ENCODE assay signal across 8 cellular contexts in genomic region chr2:172102858-172103359, GRCh38. TPM values are rescaled to one million over a fixed set of nuclear protein-coding genes. Genes with fewer than 3 reads are reported as not detected.
A peak's percentile ranks its signal among the peaks of the same experiment; 100 is the strongest.
DNase-seq lines count a peak whose midpoint lies in the region; ATAC-seq and TF ChIP-seq lines count a peak whose summit lies in the region.

TSS of gene DLX2 (minus strand) at chr2:172102900. CDS start at chr2:172102538, 362 bp downstream.

- in situ Hi-C loops in mammary epithelial cell (cut with MboI; ENCODE audit: low sequenced_read_pairs in 2 of 2): loop anchor here (25.0 kb wide), 2 partner anchors 291 to 516 kb away; no protein-coding TSS in a partner anchor

- TF ChIP-seq POLR2A in GM18505 (IDR thresholded peaks at IDR 0.05; ENCODE audit: borderline replicate concordance, extremely low read depth, insufficient read depth, insufficient read length): peak; percentile 41

- peak within 1 kb of the TSS; percentile 85 for H3K4me2 ChIP-seq in mammary epithelial cell (ENCODE audit: insufficient read depth, low read depth, low read length)

- no peaks in the 10 kb centered on the region for H3K9me3 ChIP-seq in mammary epithelial cell (replicated peaks; ENCODE audit: insufficient read depth, low read length)

- peak; percentile 91 for DNase-seq in A172 (ENCODE audit: low spot score)
- peak; percentile 49 for DNase-seq in NCI-H187 treated with DMSO at 0.1 percent for 48 hours (lab: John Stamatoyannopoulos, UW)
- DNase-seq in T-helper 2 cell treated with Interferon-gamma antibody and Interleukin-4, amounts not matched to agents 5 μg/mL and 100 μg/mL, for 36 hours (ENCODE audit: low spot score): peak; percentile 63
- peak; percentile 84 for DNase-seq in mammary epithelial cell
- DNase-seq in islet precursor cell: peak; percentile 98
- DNase-seq in stimulated activated CD4-positive, alpha-beta T cell treated with anti-CD3 and anti-CD28 coated beads, Interleukin-12 subunit alpha, Interleukin-12 subunit beta, amount 100 ng/mL, for 48 hours (ENCODE audit: low read depth in 2 of 3, low spot score in 1 of 3): peak in 2 of 3 donors; percentile 50 to 66

- no peak for TF ChIP-seq CTCF in mammary epithelial cell (conservative IDR thresholded peaks at IDR 0.05 in 1 of 2, IDR thresholded peaks at IDR 0.05 in 1 of 2; ENCODE audit: extremely low read depth in 1 of 2, insufficient read depth in 1 of 2, low read depth in 1 of 2, low read length in 2 of 2)

- peak within 1 kb of the TSS; percentile 84 for H3K4me3 Mint-ChIP-seq in T-helper 2 cell treated with Interferon-gamma antibody and Interleukin-4, amounts not matched to agents 5 μg/mL and 100 μg/mL, for 36 hours

- WGBS in mammary epithelial cell (ENCODE audit: low coverage, missing lambda C conversion rate): 6% methylated on average over 17 of the region's 36 CpGs

- intact Hi-C loops in mammary epithelial cell (cut with micrococcal nuclease): loop anchor here (1.0 to 5.0 kb wide), 7 partner anchors 24 to 506 kb away; partner anchors contain the start of gene HAT1

- peak within 1 kb of the TSS; percentile 49 for H3K27ac Mint-ChIP-seq in T-helper 2 cell treated with Interferon-gamma antibody and Interleukin-4, amounts not matched to agents 5 μg/mL and 100 μg/mL, for 36 hours

- H3K36me3 ChIP-seq in mammary epithelial cell (ENCODE audit: insufficient read depth, low read length): no peaks in the 10 kb centered on the region

- BruUV-seq in mammary epithelial cell (replicated peaks; lab: Mats Ljungman, UMichigan): TSS peak; percentile 61

- H3K9ac ChIP-seq in mammary epithelial cell (ENCODE audit: insufficient read depth, low read length): peak within 1 kb of the TSS; percentile 57

- no peaks in the 10 kb centered on the region for H3K27me3 ChIP-seq in mammary epithelial cell (ENCODE audit: insufficient read depth, low read length)

- H2AFZ ChIP-seq in mammary epithelial cell (ENCODE audit: low read depth, low read length): peak within 1 kb of the TSS; percentile 88

- no peaks in the 10 kb centered on the region for H4K20me1 ChIP-seq in mammary epithelial cell (ENCODE audit: insufficient read depth, low read length)

- dilution Hi-C loops in mammary epithelial cell (cut with HindIII; ENCODE audit: low sequenced_read_pairs): no loop called here

- H3K9me3 Mint-ChIP-seq in T-helper 2 cell treated with Interferon-gamma antibody and Interleukin-4, amounts not matched to agents 5 μg/mL and 100 μg/mL, for 36 hours: no peaks in the 10 kb centered on the region

- peaks cover 39% of the 10 kb centered on the region for H3K4me1 ChIP-seq in mammary epithelial cell (ENCODE audit: insufficient read depth, low read length)

- ATAC-seq in GM18505 (IDR thresholded peaks at IDR 0.05; ENCODE audit: unreplicated experiment) (peak; percentile 57), HG02884 (IDR thresholded peaks at IDR 0.05; ENCODE audit: unreplicated experiment) (peak; percentile 60)

- peak within 1 kb of the TSS; percentile 49 to 73 (median 57) for H3K4me3 ChIP-seq in mammary epithelial cell (replicated peaks in 1 of 3; ENCODE audit: insufficient read depth in 1 of 3, low read depth in 2 of 3, low read length in 3 of 3)

- CTCF ChIA-PET in mammary epithelial cell (lab: Charles Lee; ENCODE audit: low non-redundant PET): interaction anchor here (0.6 to 0.7 kb wide), 2 partner anchors 387 to 1115 kb away, joined by 3 read pairs; no protein-coding TSS in a partner anchor

- H3K4me1 Mint-ChIP-seq in T-helper 2 cell treated with Interferon-gamma antibody and Interleukin-4, amounts not matched to agents 5 μg/mL and 100 μg/mL, for 36 hours (ENCODE audit: low read depth): peaks cover 39% of the 10 kb centered on the region

- H3K79me2 ChIP-seq in mammary epithelial cell (ENCODE audit: insufficient read depth, low read length): no peaks in the 10 kb centered on the region

- peaks cover 82% of the 10 kb centered on the region for H3K27me3 Mint-ChIP-seq in T-helper 2 cell treated with Interferon-gamma antibody and Interleukin-4, amounts not matched to agents 5 μg/mL and 100 μg/mL, for 36 hours (ENCODE audit: low read depth)

- H3K36me3 Mint-ChIP-seq in T-helper 2 cell treated with Interferon-gamma antibody and Interleukin-4, amounts not matched to agents 5 μg/mL and 100 μg/mL, for 36 hours (ENCODE audit: low read depth): peaks cover 8% of the 10 kb centered on the region

- peak within 1 kb of the TSS; percentile 23 for H3K27ac ChIP-seq in mammary epithelial cell (ENCODE audit: insufficient read depth, low read depth, low read length)

RNA-seq across cellular contexts. Expression of gene DLX2, which starts in this region (rescaled TPM):
- total RNA-seq in A172 (2014; rRNA removed; shearing (Covaris generic)): 0.64 and 0.81 TPM in 2 replicates
- total RNA-seq in mammary epithelial cell: 1 to 10 TPM in 1 of 2 donors, under 1 TPM in 1; under 0.01 to 9.9 TPM
- 0.16 TPM for polyA plus RNA-seq in mammary epithelial cell
- polyA minus RNA-seq in mammary epithelial cell: 0.31 TPM

Comparison
In these comparisons a context has a peak if more than half of its experiments do, and no peak if none do; other contexts are left out.
1. Peak in every context shown above with its lines: DNase-seq, ATAC-seq, H3K4me3 ChIP-seq and H3K27ac ChIP-seq.
2. Peak in DNase-seq in A172; RNA of the gene not detected or under 1 TPM.